15 cellular contexts compared by ENCODE assay signal in genomic region chr11:32029721-32030120, GRCh38.
"Had no signal": no experiment of that assay in that cellular context is flagged by ENCODE, and none has a peak within 500 bp of the region (broad histone marks: within the 10 kb centered on the region; RNA-seq: fewer than 3 reads in every experiment).

No MANE protein-coding gene starts in this region.

- H3K36me3 Mint-ChIP-seq: immature natural killer cell, natural killer cell had no signal

- DNase-seq: activated CD4-positive, alpha-beta T cell treated with anti-CD3 and anti-CD28 coated beads for 36 hours; activated CD8-positive, alpha-beta T cell treated with anti-CD3 and anti-CD28 coated beads for 36 hours; activated naive CD4-positive, alpha-beta T cell treated with Interleukin-2 at 50 U/mL for 16 hours; central memory CD4-positive, alpha-beta T cell; effector memory CD8-positive, alpha-beta T cell; glutamatergic neuron; immature natural killer cell; left cardiac atrium; natural killer cell; stimulated activated CD4-positive, alpha-beta T cell treated with anti-CD3 and anti-CD28 coated beads, Interleukin-2, amount 100 ng/mL, for 48 hours; stimulated activated naive CD8-positive, alpha-beta T cell treated with anti-CD3 and anti-CD28 coated beads, Interleukin-15, Interleukin-2, amounts not matched to agents 100 U/mL and 50 U/mL, for 24 hours; T-helper 9 cell had no signal

- H3K27ac ChIP-seq: epithelial cell of prostate, VCaP had no signal

- H3K27ac Mint-ChIP-seq: activated CD4-positive, alpha-beta T cell treated with anti-CD3 and anti-CD28 coated beads for 36 hours; activated CD8-positive, alpha-beta T cell treated with anti-CD3 and anti-CD28 coated beads for 36 hours; activated T-helper 1 cell treated with anti-CD3 and anti-CD28 coated beads, Interleukin-12 subunit alpha, Interleukin-12 subunit beta, Interleukin-2, Interleukin-4 antibody, amounts not matched to agents 30 ng/mL and 10 ng/mL and 1 ng/mL, durations not matched to agents 14 hours and 24 hours and 36 hours; effector memory CD8-positive, alpha-beta T cell; immature natural killer cell; natural killer cell had no signal

- H3K4me1 Mint-ChIP-seq: activated CD4-positive, alpha-beta T cell treated with anti-CD3 and anti-CD28 coated beads for 36 hours; immature natural killer cell; natural killer cell had no signal

- ATAC-seq: activated CD4-positive, alpha-beta T cell treated with anti-CD3 and anti-CD28 coated beads for 36 hours; activated CD8-positive, alpha-beta T cell treated with anti-CD3 and anti-CD28 coated beads for 36 hours; effector memory CD8-positive, alpha-beta T cell; left cardiac atrium; natural killer cell; stimulated activated naive CD8-positive, alpha-beta T cell treated with anti-CD3 and anti-CD28 coated beads, Interleukin-15, Interleukin-2, amounts not matched to agents 100 U/mL and 50 U/mL, for 24 hours had no signal

- H3K4me3 Mint-ChIP-seq: activated CD4-positive, alpha-beta T cell treated with anti-CD3 and anti-CD28 coated beads for 36 hours; activated CD8-positive, alpha-beta T cell treated with anti-CD3 and anti-CD28 coated beads for 36 hours; activated T-helper 1 cell treated with anti-CD3 and anti-CD28 coated beads, Interleukin-12 subunit alpha, Interleukin-12 subunit beta, Interleukin-2, Interleukin-4 antibody, amounts not matched to agents 30 ng/mL and 10 ng/mL and 1 ng/mL, durations not matched to agents 14 hours and 24 hours and 36 hours; effector memory CD8-positive, alpha-beta T cell; immature natural killer cell; natural killer cell had no signal

- H3K9me3 Mint-ChIP-seq: activated CD8-positive, alpha-beta T cell treated with anti-CD3 and anti-CD28 coated beads for 36 hours; activated T-helper 1 cell treated with anti-CD3 and anti-CD28 coated beads, Interleukin-12 subunit alpha, Interleukin-12 subunit beta, Interleukin-2, Interleukin-4 antibody, amounts not matched to agents 30 ng/mL and 10 ng/mL and 1 ng/mL, durations not matched to agents 14 hours and 24 hours and 36 hours; effector memory CD8-positive, alpha-beta T cell; natural killer cell had no signal
